16 cellular contexts compared by ENCODE assay signal in the genomic region with DNA sequence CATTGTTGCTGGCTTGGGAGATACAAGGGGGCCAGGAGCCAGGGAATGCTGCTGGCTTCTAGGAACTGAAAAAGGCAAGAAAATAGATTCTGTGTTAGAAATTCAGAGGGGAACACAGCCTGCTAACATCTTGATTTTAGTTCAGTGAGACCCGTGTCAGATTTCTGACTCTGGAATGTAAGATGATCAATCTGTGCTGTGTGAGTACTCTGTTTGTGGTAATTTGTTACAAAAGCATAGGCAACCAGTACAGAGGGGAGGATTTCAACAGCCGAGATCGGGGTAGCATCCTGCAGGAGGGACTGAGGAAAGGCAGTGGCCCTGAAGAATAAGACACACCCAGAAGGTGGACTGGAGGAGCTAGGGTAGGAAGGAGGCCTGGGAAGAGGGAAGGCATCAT.
"Had no signal": no experiment of that assay in that cellular context is flagged by ENCODE, and none has a peak within 500 bp of the region (broad histone marks: within the 10 kb centered on the region; RNA-seq: fewer than 3 reads in every experiment).

No MANE protein-coding gene starts in this region.

- H3K27me3 ChIP-seq: hepatocyte, transverse colon had no signal

- H3K4me2 ChIP-seq: hepatocyte, smooth muscle cell had no signal

- H3K9me3 Mint-ChIP-seq: activated B cell treated with CpG ODN at 0.5 μM for 24 hours; activated naive CD4-positive, alpha-beta T cell treated with anti-CD3 and anti-CD28 coated beads, Interleukin-2, amount 10 ng/mL, durations not matched to agents 7 days and 5 days; activated T-helper 17 cell treated with anti-CD3 and anti-CD28 coated beads, Interleukin-2, amount 50 U/mL, for 72 hours; brain had no signal

- H3K36me3 ChIP-seq: transverse colon had no signal

- H3K36me3 Mint-ChIP-seq: activated naive CD4-positive, alpha-beta T cell treated with anti-CD3 and anti-CD28 coated beads, Interleukin-2, amount 10 ng/mL, durations not matched to agents 7 days and 5 days; brain had no signal

- H3K4me1 Mint-ChIP-seq: activated B cell treated with CpG ODN at 0.5 μM for 24 hours; activated naive CD4-positive, alpha-beta T cell treated with anti-CD3 and anti-CD28 coated beads, Interleukin-2, amount 10 ng/mL, durations not matched to agents 7 days and 5 days; activated T-helper 17 cell treated with anti-CD3 and anti-CD28 coated beads, Interleukin-2, amount 50 U/mL, for 72 hours had no signal

- H3K4me3 Mint-ChIP-seq: activated B cell treated with CpG ODN at 0.5 μM for 24 hours; activated naive CD4-positive, alpha-beta T cell treated with anti-CD3 and anti-CD28 coated beads, Interleukin-2, amount 10 ng/mL, durations not matched to agents 7 days and 5 days; activated T-helper 17 cell treated with anti-CD3 and anti-CD28 coated beads, Interleukin-2, amount 50 U/mL, for 72 hours; brain; T-helper 17 cell had no signal

- FAIRE-seq: kidney had no signal

- ATAC-seq: activated T-helper 17 cell treated with anti-CD3 and anti-CD28 coated beads, Interleukin-2, amount 50 U/mL, for 72 hours; left ventricle myocardium superior; T-helper 17 cell had no signal

- H3K27ac Mint-ChIP-seq: activated B cell treated with CpG ODN at 0.5 μM for 24 hours; activated naive CD4-positive, alpha-beta T cell treated with anti-CD3 and anti-CD28 coated beads, Interleukin-2, amount 10 ng/mL, durations not matched to agents 7 days and 5 days; activated T-helper 17 cell treated with anti-CD3 and anti-CD28 coated beads, Interleukin-2, amount 50 U/mL, for 72 hours had no signal

- H3K27ac ChIP-seq: hepatocyte, transverse colon had no signal

- DNase-seq: activated B cell treated with CpG ODN at 0.5 μM for 24 hours; activated CD4-positive, alpha-beta T cell treated with anti-CD3 and anti-CD28 coated beads, Interleukin-2, amount 50 U/mL, for 1 hour; activated naive CD4-positive, alpha-beta T cell treated with anti-CD3 and anti-CD28 coated beads, Interleukin-2, amount 10 ng/mL, durations not matched to agents 7 days and 5 days; activated T-cell treated with anti-CD3 and anti-CD28 coated beads for 4 hours; effector memory CD4-positive, alpha-beta T cell; kidney; left ventricle myocardium superior; mesendoderm; stimulated activated naive CD4-positive, alpha-beta T cell; substantia nigra; T-helper 17 cell; transverse colon had no signal

- H2AFZ ChIP-seq: hepatocyte had no signal

- H3K4me1 ChIP-seq: transverse colon had no signal

- H3K79me2 ChIP-seq: hepatocyte had no signal

- H3K9me3 ChIP-seq: transverse colon had no signal

- H3K27me3 Mint-ChIP-seq: brain had no signal

- H3K4me3 ChIP-seq: hepatocyte, smooth muscle cell, transverse colon had no signal
